Comparison of ENCODE assay signal across 8 cellular contexts in the genomic region with DNA sequence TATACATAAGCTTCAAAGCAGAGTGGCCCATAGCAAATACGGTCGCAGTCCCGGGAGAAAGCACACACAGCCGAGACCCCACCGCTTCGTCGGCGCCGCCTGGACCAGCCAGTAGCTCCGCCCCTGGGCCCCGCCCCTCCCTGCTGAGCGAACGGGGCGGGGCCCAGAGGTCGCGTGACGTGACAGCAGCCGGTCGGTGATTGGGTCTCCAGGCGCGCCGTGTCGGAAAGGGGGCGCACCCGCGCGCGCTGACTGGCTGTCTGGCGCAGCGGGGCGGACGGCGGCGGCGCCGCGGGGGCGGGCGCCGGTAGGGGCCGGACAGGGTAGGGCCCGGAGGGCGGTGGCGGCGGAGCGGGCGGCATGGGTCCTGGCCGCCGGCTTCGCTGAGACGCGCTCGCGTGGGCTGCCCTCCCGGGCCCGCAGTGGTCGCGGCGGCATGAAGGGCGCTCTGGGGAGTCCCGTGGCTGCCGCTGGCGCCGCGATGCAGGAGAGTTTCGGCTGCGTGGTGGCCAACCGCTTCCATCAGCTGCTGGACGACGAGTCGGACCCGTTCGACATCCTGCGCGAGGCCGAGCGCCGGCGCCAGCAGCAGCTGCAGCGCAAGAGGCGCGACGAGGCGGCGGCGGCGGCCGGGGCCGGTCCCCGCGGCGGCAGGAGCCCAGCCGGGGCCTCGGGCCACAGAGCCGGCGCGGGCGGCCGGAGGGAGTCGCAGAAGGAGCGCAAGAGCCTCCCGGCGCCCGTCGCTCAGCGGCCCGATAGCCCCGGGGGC. TPM values are rescaled to one million over a fixed set of nuclear protein-coding genes. Genes with fewer than 3 reads are reported as not detected.
A peak's percentile ranks its signal among the peaks of the same experiment; 100 is the strongest.
DNase-seq lines count a peak whose midpoint lies in the region; ATAC-seq and TF ChIP-seq lines count a peak whose summit lies in the region.

HABP4 (plus strand) TSS at position 326 of the 769 bp plus-strand sequence; CDS start at position 437, 111 bp downstream.

- H3K9me3 ChIP-seq in Caco-2 (no peaks in the 10 kb centered on the region), endodermal cell (ENCODE audit: control insufficient read depth, low read length) (no peaks in the 10 kb centered on the region)

- peaks cover 12% of the 10 kb centered on the region for H3K4me1 Mint-ChIP-seq in Caco-2 (ENCODE audit: low read depth, unreplicated experiment)
- H3K4me1 Mint-ChIP-seq in endodermal cell: peaks cover 9% of the 10 kb centered on the region

- H3K27ac ChIP-seq in endodermal cell (ENCODE audit: low read depth, low read length): peak within 1 kb of the TSS; percentile 74

- peak within 1 kb of the TSS; percentile 0 for H3K9ac ChIP-seq in endodermal cell (ENCODE audit: extremely low read depth, low read length, poor library complexity, severe bottlenecking)

- H3K4me1 ChIP-seq in Caco-2 (0 out of 2 replicates have a peak, but pooled peaks cover 3% of the 10 kb centered on the region), endodermal cell (ENCODE audit: control insufficient read depth, insufficient read depth, low read length) (no peaks in the 10 kb centered on the region)

- DNase-seq in Caco-2: peak; percentile 95 to 97
- DNase-seq in HUDEP-2 (lab: John Stamatoyannopoulos, UW; ENCODE audit: unreplicated experiment in 76 of 76): peak in 74 of 76 experiments; percentile 25 to 94 (median 87)
- DNase-seq in NOMO-1 treated with dmso at 0.1 percent for 144 hours (lab: John Stamatoyannopoulos, UW; ENCODE audit: unreplicated experiment): peak; percentile 91
- peak; percentile 85 for DNase-seq in activated CD8-positive, alpha-beta memory T cell treated with anti-CD3 and anti-CD28 coated beads, Interleukin-2, amount 50 U/mL, for 1 hour (ENCODE audit: extremely low read depth)
- DNase-seq in endodermal cell: peak; percentile 98
- peak; percentile 97 for DNase-seq in midbrain (lab: John Stamatoyannopoulos, UW)
- DNase-seq in stimulated activated CD8-positive, alpha-beta memory T cell treated with anti-CD3 and anti-CD28 coated beads, Interleukin-15, amount 100 ng/mL, for 48 hours (ENCODE audit: low read depth in 2 of 2): peak; percentile 94

- H3K27ac Mint-ChIP-seq in Caco-2 (ENCODE audit: unreplicated experiment) (peak within 1 kb of the TSS; percentile 76), endodermal cell (peak within 1 kb of the TSS; percentile 83)

- H3K4me3 ChIP-seq in Caco-2 (ENCODE audit: low read depth, low read length) (peak within 1 kb of the TSS; percentile 89), endodermal cell (ENCODE audit: low read length) (peak within 1 kb of the TSS; percentile 74)

- no TSS peak for BruUV-seq in Caco-2 (replicated peaks; lab: Mats Ljungman, UMichigan)

- H3K36me3 ChIP-seq in Caco-2 (ENCODE audit: control insufficient read depth, insufficient read depth, low read length) (no peaks in the 10 kb centered on the region), endodermal cell (ENCODE audit: control insufficient read depth, insufficient read depth, low read length) (no peaks in the 10 kb centered on the region)

- CTCF ChIA-PET in Caco-2 (lab: Charles Lee): interaction anchor here (0.9 to 1.6 kb wide), 4 partner anchors 8 to 217 kb away, joined by 3 to 4 read pairs (median 4); no protein-coding TSS in a partner anchor

- ATAC-seq in GM21390 (IDR thresholded peaks at IDR 0.05; ENCODE audit: unreplicated experiment): peak; percentile 93

- POLR2A ChIA-PET in Caco-2 (lab: Charles Lee): interaction anchor here (0.5 to 1.4 kb wide), 4 partner anchors 29 to 211 kb away, joined by 3 to 6 read pairs (median 3); no protein-coding TSS in a partner anchor

- 0% methylated on average over 49 to 108 of the region's 108 CpGs for WGBS in endodermal cell (ENCODE audit: insufficient coverage in 1 of 2, insufficient read length in 1 of 2), 2 experiments

- H3K9me3 Mint-ChIP-seq in Caco-2 (ENCODE audit: unreplicated experiment): no peaks in the 10 kb centered on the region
- H3K9me3 Mint-ChIP-seq in endodermal cell: no peaks in the 10 kb centered on the region

- no peaks in the 10 kb centered on the region for H3K27me3 ChIP-seq in Caco-2 (replicated peaks; ENCODE audit: control insufficient read depth, insufficient read depth, low read length)
- H3K27me3 ChIP-seq in endodermal cell (ENCODE audit: control insufficient read depth, insufficient read depth, low read length, poor library complexity, severe bottlenecking): peaks cover 36% of the 10 kb centered on the region

- H3K27me3 Mint-ChIP-seq in Caco-2 (ENCODE audit: insufficient read depth, unreplicated experiment): no peaks in the 10 kb centered on the region
- H3K27me3 Mint-ChIP-seq in endodermal cell (ENCODE audit: insufficient read depth): peaks cover 32% of the 10 kb centered on the region

- H3K4me3 Mint-ChIP-seq in Caco-2 (ENCODE audit: unreplicated experiment) (peak within 1 kb of the TSS; percentile 93), endodermal cell (peak within 1 kb of the TSS; percentile 77)

- intact Hi-C loops in Caco-2 (cut with micrococcal nuclease; ENCODE audit: unreplicated experiment): loop anchor here (1.0 to 10.0 kb wide), 4 partner anchors 31 to 405 kb away; partner anchors contain the start of genes ZNF367, ZNF510 and ZNF782

- no peak for TF ChIP-seq CTCF in Caco-2 (IDR thresholded peaks at IDR 0.05; ENCODE audit: insufficient read depth in 1 of 2, low read depth in 1 of 2, low read length in 1 of 2, severe bottlenecking in 1 of 2, unreplicated experiment in 1 of 2)
- TF ChIP-seq CTCF in endodermal cell (conservative IDR thresholded peaks at IDR 0.05): no peak

- H3K36me3 Mint-ChIP-seq in Caco-2 (ENCODE audit: insufficient read depth, unreplicated experiment): peaks cover 21% of the 10 kb centered on the region
- H3K36me3 Mint-ChIP-seq in endodermal cell (ENCODE audit: low read depth): no peaks in the 10 kb centered on the region

RNA-seq across cellular contexts. Expression of gene HABP4, which starts in this region (rescaled TPM):
- total RNA-seq in Caco-2 (2022) (24.8 and 26.7 TPM in 2 replicates), endodermal cell (10 to 100 TPM in 1 of 2 donors, 1 to 10 TPM in 1; 10.0 to 12.1 TPM)
- polyA plus RNA-seq in endodermal cell (2013, experiment 1 of 2): 26.1 TPM
- 22.3 TPM for polyA plus RNA-seq in endodermal cell (2013, experiment 2 of 2)

Comparison
In these comparisons a context has a peak if more than half of its experiments do, and no peak if none do; other contexts are left out.
1. Peak in every context shown above with its lines: DNase-seq, ATAC-seq, H3K4me3 ChIP-seq and H3K27ac ChIP-seq.